In the genomic region with DNA sequence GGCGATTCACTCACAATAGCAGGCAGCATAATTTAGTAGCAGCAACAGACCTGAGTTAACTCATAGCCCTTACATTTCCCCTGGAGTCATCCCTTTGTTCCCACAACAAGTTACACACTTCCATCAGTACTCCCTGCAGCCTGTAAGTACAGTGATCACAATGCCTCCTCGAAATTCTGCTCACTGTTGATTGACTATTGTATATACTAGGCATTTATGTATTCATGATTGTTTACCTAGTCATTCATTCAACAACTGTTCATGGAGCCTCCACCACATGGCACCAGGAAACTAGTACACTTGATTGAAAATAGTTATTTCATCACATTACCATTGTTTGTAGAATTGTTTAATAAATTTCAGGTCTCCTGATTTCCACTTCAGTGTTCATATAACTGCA, we compare ENCODE assay signal across 32 cellular contexts.
DNase-seq lines count a peak whose midpoint lies in the region; ATAC-seq, FAIRE-seq and TF ChIP-seq lines count a peak whose summit lies in the region.
"Had no signal": no experiment of that assay in that cellular context is flagged by ENCODE, and none has a peak within 500 bp of the region (broad histone marks: within the 10 kb centered on the region; RNA-seq: fewer than 3 reads in every experiment).

No MANE protein-coding gene starts in this region.

- H3K9ac ChIP-seq in fibroblast of lung (ENCODE audit: insufficient read depth, low read length): no peak overlapping the region

- intact Hi-C loops in tibial artery (cut with DNase I; ENCODE audit: low total_unique reads): no loop called here

- 0 out of 2 replicates have a peak, but pooled peaks cover 4% of the 10 kb centered on the region for H3K9me2 ChIP-seq in GM23338 (ENCODE audit: insufficient read depth)

- TF ChIP-seq EP300 in A549 (IDR thresholded peaks at IDR 0.05): no peak

- H3K79me2 ChIP-seq in GM23338 (replicated peaks; ENCODE audit: insufficient read depth): no peaks in the 10 kb centered on the region
- H3K79me2 ChIP-seq in fibroblast of lung (ENCODE audit: control insufficient read depth, insufficient read depth, low read length): no peaks in the 10 kb centered on the region

- POLR2A ChIA-PET in A549 (lab: Yijun Ruan, JAX): no interaction called here

- DNase-seq in A549 (ENCODE audit: low read depth in 1 of 2, low spot score in 1 of 2): no peak
- no peak for DNase-seq in GM23338 (ENCODE audit: low spot score)
- DNase-seq in NCI-H510A treated with DMSO at 0.1 percent for 48 hours (lab: John Stamatoyannopoulos, UW): peak; percentile 39
- no peak for DNase-seq in fibroblast of lung (ENCODE audit: low read depth in 2 of 2)
- DNase-seq in G401 (ENCODE audit: low spot score): no peak
- DNase-seq in tibial artery: no peak
- DNase-seq: ACHN; activated CD4-positive, alpha-beta memory T cell treated with anti-CD3 and anti-CD28 coated beads, Interleukin-2, amount 10 ng/mL, durations not matched to agents 7 days and 5 days; activated CD4-positive, alpha-beta T cell treated with anti-CD3 and anti-CD28 coated beads for 1 hour; activated CD8-positive, alpha-beta memory T cell treated with anti-CD3 and anti-CD28 coated beads, Interleukin-2, amount 50 U/mL, for 4 hours; activated naive CD4-positive, alpha-beta T cell treated with Interleukin-2 at 50 U/mL for 16 hours; CD4-positive, alpha-beta memory T cell; central memory CD4-positive, alpha-beta T cell; erythroblast; HCEC 1CT; KBM-7; left lung; NCI-H1105 treated with DMSO at 0.1 percent for 48 hours; NCI-H2029 treated with DMSO at 0.1 percent for 48 hours; NCI-H446 treated with DMSO at 0.1 percent for 48 hours; NK-92 treated with Interleukin-12 subunit alpha and Interleukin-12 subunit beta, amount 100 ng/mL, for 24 hours; PC-9; posterior cingulate gyrus; right cardiac atrium; stimulated activated naive CD8-positive, alpha-beta T cell treated with anti-CD3 and anti-CD28 coated beads, Interleukin-15, Interleukin-2, amounts not matched to agents 100 U/mL and 50 U/mL, for 24 hours had no signal

- TF ChIP-seq POLR2A in A549 (IDR thresholded peaks at IDR 0.05; ENCODE audit: low read length): no peak

- 50% methylated on average over 2 of the region's 2 CpGs for WGBS in A549 (ENCODE audit: missing lambda C conversion rate)

- H3K36me3 ChIP-seq in GM23338 (ENCODE audit: insufficient read depth) (no peaks in the 10 kb centered on the region), fibroblast of lung (ENCODE audit: control insufficient read depth, insufficient read depth, low read length) (no peaks in the 10 kb centered on the region), tibial artery (no peaks in the 10 kb centered on the region)
- H3K36me3 ChIP-seq: left lung had no signal

- TF ChIP-seq CTCF in A549 (IDR thresholded peaks at IDR 0.05) (no peak), GM23338 (conservative IDR thresholded peaks at IDR 0.05; ENCODE audit: low read depth in 2 of 2) (no peak), fibroblast of lung (conservative IDR thresholded peaks at IDR 0.05 in 1 of 2, IDR thresholded peaks at IDR 0.05 in 1 of 2; ENCODE audit: low read depth in 1 of 2, low read length in 2 of 2) (no peak), tibial artery (IDR thresholded peaks at IDR 0.05) (no peak)

- no peaks in the 10 kb centered on the region for H3F3A ChIP-seq in GM23338 (replicated peaks; ENCODE audit: low read depth)

- peaks cover 6% of the 10 kb centered on the region for H3K4me1 Mint-ChIP-seq in GM23338
- H3K4me1 Mint-ChIP-seq: activated CD4-positive, alpha-beta memory T cell treated with anti-CD3 and anti-CD28 coated beads, Interleukin-2, amount 10 ng/mL, durations not matched to agents 7 days and 5 days; B cell; CD4-positive, alpha-beta memory T cell had no signal

- peak in 1 of 2 experiments; percentile 52; a peak in 3 of 6 replicates for ATAC-seq in A549
- ATAC-seq in GM23338: no peak
- no peak for ATAC-seq in HG03039 (IDR thresholded peaks at IDR 0.05; ENCODE audit: unreplicated experiment)
- ATAC-seq: left lung; right cardiac atrium; stimulated activated naive CD8-positive, alpha-beta T cell treated with anti-CD3 and anti-CD28 coated beads, Interleukin-15, Interleukin-2, amounts not matched to agents 100 U/mL and 50 U/mL, for 24 hours had no signal

- no peak overlapping the region for H3K27ac Mint-ChIP-seq in GM23338
- H3K27ac Mint-ChIP-seq: activated CD4-positive, alpha-beta memory T cell treated with anti-CD3 and anti-CD28 coated beads, Interleukin-2, amount 10 ng/mL, durations not matched to agents 7 days and 5 days; activated T-helper 1 cell treated with anti-CD3 and anti-CD28 coated beads, Interleukin-12 subunit alpha, Interleukin-12 subunit beta, Interleukin-2, Interleukin-4 antibody, amounts not matched to agents 30 ng/mL and 10 ng/mL and 1 ng/mL, durations not matched to agents 14 hours and 24 hours and 36 hours; B cell; CD4-positive, alpha-beta memory T cell had no signal

- H2AFZ ChIP-seq in GM23338 (peak overlapping the region; percentile 63; the same call in 1 of the 2 replicates), fibroblast of lung (ENCODE audit: low read length) (peak overlapping the region; percentile 41)
- H2AFZ ChIP-seq: PC-9 had no signal

- H3K4me3 ChIP-seq in A549 (no peak overlapping the region), GM23338 (no peak overlapping the region), fibroblast of lung (replicated peaks in 1 of 4; ENCODE audit: control extremely low read depth in 1 of 4, insufficient read depth in 1 of 4, low read depth in 3 of 4, low read length in 4 of 4) (no peak overlapping the region), tibial artery (no peak overlapping the region)
- H3K4me3 ChIP-seq: GM12878, left lung, PC-9, smooth muscle cell had no signal

- no peak overlapping the region for H3K4me3 Mint-ChIP-seq in GM23338
- H3K4me3 Mint-ChIP-seq: activated CD4-positive, alpha-beta memory T cell treated with anti-CD3 and anti-CD28 coated beads, Interleukin-2, amount 10 ng/mL, durations not matched to agents 7 days and 5 days; activated T-helper 1 cell treated with anti-CD3 and anti-CD28 coated beads, Interleukin-12 subunit alpha, Interleukin-12 subunit beta, Interleukin-2, Interleukin-4 antibody, amounts not matched to agents 30 ng/mL and 10 ng/mL and 1 ng/mL, durations not matched to agents 14 hours and 24 hours and 36 hours; B cell; CD4-positive, alpha-beta memory T cell had no signal

- H3K9me3 ChIP-seq in A549 (no peaks in the 10 kb centered on the region), fibroblast of lung (ENCODE audit: control insufficient read depth, insufficient read depth, low read depth, low read length) (no peaks in the 10 kb centered on the region), tibial artery (no peaks in the 10 kb centered on the region)
- H3K9me3 ChIP-seq: left lung had no signal

- H3K27ac ChIP-seq in A549 (peak overlapping the region; percentile 4 to 79; a peak in 5 of 6 replicates), GM23338 (ENCODE audit: low read depth) (no peak overlapping the region), fibroblast of lung (ENCODE audit: insufficient read depth, low read length) (no peak overlapping the region), tibial artery (no peak overlapping the region)
- H3K27ac ChIP-seq: left lung, PC-9 had no signal

- FAIRE-seq in A549 (lab: Jason Lieb, UNC): no peak
- FAIRE-seq: GM12878, HTR-8/SVneo, islet of Langerhans had no signal

- H3K4me1 ChIP-seq in A549 (peaks cover 56% of the 10 kb centered on the region), GM23338 (ENCODE audit: insufficient read depth) (0 out of 2 replicates have a peak, but pooled peaks cover 4% of the 10 kb centered on the region), fibroblast of lung (ENCODE audit: control insufficient read depth, extremely low read depth, insufficient read depth, low read length) (no peaks in the 10 kb centered on the region), tibial artery (no peaks in the 10 kb centered on the region)
- H3K4me1 ChIP-seq: left lung had no signal

- H3K27me3 ChIP-seq in GM23338 (ENCODE audit: insufficient read depth): no peaks in the 10 kb centered on the region
- H3K27me3 ChIP-seq in fibroblast of lung (ENCODE audit: control insufficient read depth, insufficient read depth, low read length): no peaks in the 10 kb centered on the region
- no peaks in the 10 kb centered on the region for H3K27me3 ChIP-seq in tibial artery
- H3K27me3 ChIP-seq: left lung had no signal

- H3K36me3 Mint-ChIP-seq in GM23338 (ENCODE audit: low read depth): no peaks in the 10 kb centered on the region
- H3K36me3 Mint-ChIP-seq: CD4-positive, alpha-beta memory T cell had no signal

- H4K20me1 ChIP-seq in GM23338 (replicated peaks; ENCODE audit: insufficient read depth) (no peaks in the 10 kb centered on the region), fibroblast of lung (ENCODE audit: control insufficient read depth, extremely low read depth, insufficient read depth, low read length) (no peaks in the 10 kb centered on the region)

- TF ChIP-seq RAD21 in A549 (conservative IDR thresholded peaks at IDR 0.05 in 1 of 2, IDR thresholded peaks at IDR 0.05 in 1 of 2): no peak

- in situ Hi-C loops in G401 (cut with HindIII; ENCODE audit: low sequenced_read_pairs): no loop called here

- CTCF ChIA-PET in A549 (lab: Yijun Ruan, JAX): interaction anchor here (1.5 to 1.7 kb wide), 2 partner anchors 10 to 175 kb away, joined by 3 to 4 read pairs; no protein-coding TSS in a partner anchor

- peaks cover 3% of the 10 kb centered on the region for H3K27me3 Mint-ChIP-seq in GM23338 (ENCODE audit: insufficient read depth, low read depth, poor library complexity)
- H3K27me3 Mint-ChIP-seq: activated CD4-positive, alpha-beta memory T cell treated with anti-CD3 and anti-CD28 coated beads, Interleukin-2, amount 10 ng/mL, durations not matched to agents 7 days and 5 days; B cell had no signal

- H3K4me2 ChIP-seq in A549 (peak overlapping the region; percentile 3), GM23338 (no peak overlapping the region), fibroblast of lung (ENCODE audit: extremely low read depth, insufficient read depth, low read length) (no peak overlapping the region)
- H3K4me2 ChIP-seq: PC-9, smooth muscle cell had no signal

- H3K9me3 Mint-ChIP-seq in GM23338: no peaks in the 10 kb centered on the region
- H3K9me3 Mint-ChIP-seq: activated CD4-positive, alpha-beta memory T cell treated with anti-CD3 and anti-CD28 coated beads, Interleukin-2, amount 10 ng/mL, durations not matched to agents 7 days and 5 days; activated T-helper 1 cell treated with anti-CD3 and anti-CD28 coated beads, Interleukin-12 subunit alpha, Interleukin-12 subunit beta, Interleukin-2, Interleukin-4 antibody, amounts not matched to agents 30 ng/mL and 10 ng/mL and 1 ng/mL, durations not matched to agents 14 hours and 24 hours and 36 hours; CD4-positive, alpha-beta memory T cell had no signal

TF ChIP-seq in GM23338, 12 proteins besides CTCF, POLR2A, EP300 and RAD21 (continues in another document):
- no peak for TF ChIP-seq ZNF114 (CRISPR knock-in tag; IDR thresholded peaks at IDR 0.05)

Comparison
In these comparisons a context has a peak if more than half of its experiments do, and no peak if none do; other contexts are left out.
1. H3K27ac ChIP-seq: peak in A549 (2 of 2); none in GM23338 (single experiment), fibroblast of lung (single experiment) and tibial artery (0 of 2).